ENCODE assay signal across 21 cellular contexts in genomic region chrX:46788902-46789301, GRCh38. TPM values are rescaled to one million over a fixed set of nuclear protein-coding genes. Genes with fewer than 3 reads are reported as not detected.
DNase-seq lines count a peak whose midpoint lies in the region; ATAC-seq, FAIRE-seq and TF ChIP-seq lines count a peak whose summit lies in the region.
"Had no signal": no experiment of that assay in that cellular context is flagged by ENCODE, and none has a peak within 500 bp of the region (broad histone marks: within the 10 kb centered on the region; RNA-seq: fewer than 3 reads in every experiment).

No MANE protein-coding gene starts in this region.

- no peak overlapping the region for H3K27ac Mint-ChIP-seq in astrocyte (ENCODE audit: unreplicated experiment)
- H3K27ac Mint-ChIP-seq: activated naive CD4-positive, alpha-beta T cell treated with anti-CD3 and anti-CD28 coated beads, Interleukin-2, amount 10 ng/mL, durations not matched to agents 7 days and 5 days; activated T-cell treated with anti-CD3 and anti-CD28 coated beads, Interleukin-2, amount 50 U/mL, for 24 hours; mesothelial cell of epicardium had no signal

- TF ChIP-seq CTCF in A673 (conservative IDR thresholded peaks at IDR 0.05; ENCODE audit: low read depth, low read length) (no peak), astrocyte (IDR thresholded peaks at IDR 0.05; ENCODE audit: insufficient read depth, low read depth, low read length) (no peak)

- H3K4me1 Mint-ChIP-seq in astrocyte (ENCODE audit: low read depth, unreplicated experiment), result peaks cover 25% of the 10 kb centered on the region

- peak overlapping the region; percentile 33 for H3K4me2 ChIP-seq in astrocyte (ENCODE audit: low read length)

- DNase-seq in A673 (ENCODE audit: low spot score), result peak; percentile 40
- DNase-seq in GM04504 (ENCODE audit: low read depth), result peak; percentile 66
- DNase-seq in astrocyte (ENCODE audit: low read depth), result peak; percentile 81
- DNase-seq in hepatic stellate cell (ENCODE audit: low spot score), result peak; percentile 7
- no peak for DNase-seq in stimulated activated CD4-positive, alpha-beta T cell treated with anti-CD3 and anti-CD28 coated beads, Interleukin-2, amount 100 ng/mL, for 48 hours
- DNase-seq: activated naive CD4-positive, alpha-beta T cell treated with anti-CD3 and anti-CD28 coated beads, Interleukin-2, amount 10 ng/mL, durations not matched to agents 7 days and 5 days; activated T-cell treated with anti-CD3 and anti-CD28 coated beads, Interleukin-2, amount 50 U/mL, for 24 hours; COR-L47; GDM1; KG1; NCI-H1092; NCI-H2081 treated with DMSO at 0.1 percent for 48 hours; NCI-H524 had no signal

- FAIRE-seq in astrocyte (lab: Jason Lieb, UNC), result peak; percentile 89

- H3K4me1 ChIP-seq in A673 (ENCODE audit: insufficient read depth, low read length, poor library complexity, severe bottlenecking), result peaks cover 13% of the 10 kb centered on the region
- H3K4me1 ChIP-seq in astrocyte (ENCODE audit: insufficient read depth, low read length), result peaks cover 24% of the 10 kb centered on the region
- H3K4me1 ChIP-seq: esophagus muscularis mucosa, vagina had no signal

- H3K36me3 Mint-ChIP-seq in astrocyte (ENCODE audit: low read depth, unreplicated experiment), result no peaks in the 10 kb centered on the region
- H3K36me3 Mint-ChIP-seq: activated naive CD4-positive, alpha-beta T cell treated with anti-CD3 and anti-CD28 coated beads, Interleukin-2, amount 10 ng/mL, durations not matched to agents 7 days and 5 days; mesothelial cell of epicardium had no signal

- no peaks in the 10 kb centered on the region for H3K9me3 Mint-ChIP-seq in astrocyte (ENCODE audit: unreplicated experiment)
- H3K9me3 Mint-ChIP-seq: activated naive CD4-positive, alpha-beta T cell treated with anti-CD3 and anti-CD28 coated beads, Interleukin-2, amount 10 ng/mL, durations not matched to agents 7 days and 5 days; activated T-cell treated with anti-CD3 and anti-CD28 coated beads, Interleukin-2, amount 50 U/mL, for 24 hours had no signal

- no peak for ATAC-seq in GM19324 (IDR thresholded peaks at IDR 0.05; ENCODE audit: low FRiP score, unreplicated experiment)
- no peak for ATAC-seq in HG03045 (IDR thresholded peaks at IDR 0.05; ENCODE audit: unreplicated experiment)
- ATAC-seq in GM19035 (IDR thresholded peaks at IDR 0.05; ENCODE audit: unreplicated experiment), result no peak
- ATAC-seq: Panc1 had no signal

- no peaks in the 10 kb centered on the region for H4K20me1 ChIP-seq in astrocyte (ENCODE audit: insufficient read depth, low read length)

- CTCF ChIA-PET in A673 (lab: Charles Lee), result no interaction called here

- H3K4me3 ChIP-seq in A673 (ENCODE audit: low read depth, low read length, poor library complexity, severe bottlenecking) (no peak overlapping the region), astrocyte (ENCODE audit: insufficient read depth, low read depth, low read length) (no peak overlapping the region)
- H3K4me3 ChIP-seq: esophagus muscularis mucosa, SK-N-MC, vagina had no signal

- H2AFZ ChIP-seq in astrocyte (ENCODE audit: low read depth, low read length), result no peak overlapping the region

- BruUV-seq in A673 (replicated peaks; lab: Mats Ljungman, UMichigan), result no TSS peak

- H3K36me3 ChIP-seq in A673 (ENCODE audit: insufficient read depth, low read length, poor library complexity, severe bottlenecking), result no peaks in the 10 kb centered on the region
- no peaks in the 10 kb centered on the region for H3K36me3 ChIP-seq in astrocyte (ENCODE audit: insufficient read depth, low read length)
- H3K36me3 ChIP-seq: esophagus muscularis mucosa, vagina had no signal

- no peaks in the 10 kb centered on the region for H3K27me3 Mint-ChIP-seq in astrocyte (ENCODE audit: low read depth, unreplicated experiment)
- H3K27me3 Mint-ChIP-seq: activated naive CD4-positive, alpha-beta T cell treated with anti-CD3 and anti-CD28 coated beads, Interleukin-2, amount 10 ng/mL, durations not matched to agents 7 days and 5 days had no signal

- no peak overlapping the region for H3K9ac ChIP-seq in astrocyte (ENCODE audit: low read length)

- no peaks in the 10 kb centered on the region for H3K79me2 ChIP-seq in astrocyte (ENCODE audit: insufficient read depth, low read length)

- H3K4me3 Mint-ChIP-seq in astrocyte (ENCODE audit: unreplicated experiment), result no peak overlapping the region
- H3K4me3 Mint-ChIP-seq: activated naive CD4-positive, alpha-beta T cell treated with anti-CD3 and anti-CD28 coated beads, Interleukin-2, amount 10 ng/mL, durations not matched to agents 7 days and 5 days; activated T-cell treated with anti-CD3 and anti-CD28 coated beads, Interleukin-2, amount 50 U/mL, for 24 hours; mesothelial cell of epicardium had no signal

- H3K27me3 ChIP-seq in A673 (replicated peaks; ENCODE audit: insufficient read depth, low read depth, low read length, poor library complexity), result no peaks in the 10 kb centered on the region
- H3K27me3 ChIP-seq in astrocyte (ENCODE audit: insufficient read depth, low read length), result no peaks in the 10 kb centered on the region
- H3K27me3 ChIP-seq: esophagus muscularis mucosa, vagina had no signal

- POLR2A ChIA-PET in A673 (lab: Charles Lee; ENCODE audit: low non-redundant PET), result no interaction called here

- no peaks in the 10 kb centered on the region for H3K9me3 ChIP-seq in A673 (ENCODE audit: low read depth, low read length, poor library complexity, severe bottlenecking)
- no peaks in the 10 kb centered on the region for H3K9me3 ChIP-seq in astrocyte (ENCODE audit: insufficient read depth, low read depth, low read length)
- H3K9me3 ChIP-seq: esophagus muscularis mucosa, vagina had no signal

- H3K27ac ChIP-seq in A673 (ENCODE audit: low read depth, low read length, poor library complexity, severe bottlenecking) (no peak overlapping the region), astrocyte (ENCODE audit: low read depth, low read length) (no peak overlapping the region)
- H3K27ac ChIP-seq: esophagus muscularis mucosa, SK-N-MC, vagina had no signal

- intact Hi-C loops in A673 (cut with micrococcal nuclease; ENCODE audit: unreplicated experiment), result no loop called here

RNA-seq across cellular contexts. Expression of gene SLC9A7, which starts 30.0 kb away (rescaled TPM):
- total RNA-seq in A673 (2021), result 11.3 and 13.1 TPM in 2 replicates
- total RNA-seq in astrocyte, result 20.8 and 21.0 TPM in 2 replicates

RNA-seq across cellular contexts. Expression of gene RP2, which starts 47.9 kb away (rescaled TPM):
- total RNA-seq in A673 (2021) (21.5 and 24.7 TPM in 2 replicates), astrocyte (18.5 and 20.5 TPM in 2 replicates)

Comparison
In these comparisons a context has a peak if more than half of its experiments do, and no peak if none do; other contexts are left out.
1. DNase-seq: peak in A673 (single experiment), GM04504 (single experiment), astrocyte (single experiment) and hepatic stellate cell (single experiment); none in stimulated activated CD4-positive, alpha-beta T cell treated with anti-CD3 and anti-CD28 coated beads, Interleukin-2, amount 100 ng/mL, for 48 hours (0 of 2).